1 cellular context compared by ENCODE assay signal in genomic region chr17:59707182-59707970, GRCh38.
A peak's percentile ranks its signal among the peaks of the same experiment; 100 is the strongest.
TF ChIP-seq lines count a peak whose summit lies in the region.

Gene PTRH2, minus strand, starts transcription at chr17:59707430. Its CDS starts 9,452 bp downstream, at chr17:59697978.
Gene VMP1, plus strand, starts transcription at chr17:59707654. Its CDS starts 23,793 bp downstream, at chr17:59731447.

TF ChIP-seq in HEK293, 187 proteins besides CTCF, POLR2A, EP300 and RAD21 (continued from another document and continues in another):
- TF ChIP-seq, protein P1, sequence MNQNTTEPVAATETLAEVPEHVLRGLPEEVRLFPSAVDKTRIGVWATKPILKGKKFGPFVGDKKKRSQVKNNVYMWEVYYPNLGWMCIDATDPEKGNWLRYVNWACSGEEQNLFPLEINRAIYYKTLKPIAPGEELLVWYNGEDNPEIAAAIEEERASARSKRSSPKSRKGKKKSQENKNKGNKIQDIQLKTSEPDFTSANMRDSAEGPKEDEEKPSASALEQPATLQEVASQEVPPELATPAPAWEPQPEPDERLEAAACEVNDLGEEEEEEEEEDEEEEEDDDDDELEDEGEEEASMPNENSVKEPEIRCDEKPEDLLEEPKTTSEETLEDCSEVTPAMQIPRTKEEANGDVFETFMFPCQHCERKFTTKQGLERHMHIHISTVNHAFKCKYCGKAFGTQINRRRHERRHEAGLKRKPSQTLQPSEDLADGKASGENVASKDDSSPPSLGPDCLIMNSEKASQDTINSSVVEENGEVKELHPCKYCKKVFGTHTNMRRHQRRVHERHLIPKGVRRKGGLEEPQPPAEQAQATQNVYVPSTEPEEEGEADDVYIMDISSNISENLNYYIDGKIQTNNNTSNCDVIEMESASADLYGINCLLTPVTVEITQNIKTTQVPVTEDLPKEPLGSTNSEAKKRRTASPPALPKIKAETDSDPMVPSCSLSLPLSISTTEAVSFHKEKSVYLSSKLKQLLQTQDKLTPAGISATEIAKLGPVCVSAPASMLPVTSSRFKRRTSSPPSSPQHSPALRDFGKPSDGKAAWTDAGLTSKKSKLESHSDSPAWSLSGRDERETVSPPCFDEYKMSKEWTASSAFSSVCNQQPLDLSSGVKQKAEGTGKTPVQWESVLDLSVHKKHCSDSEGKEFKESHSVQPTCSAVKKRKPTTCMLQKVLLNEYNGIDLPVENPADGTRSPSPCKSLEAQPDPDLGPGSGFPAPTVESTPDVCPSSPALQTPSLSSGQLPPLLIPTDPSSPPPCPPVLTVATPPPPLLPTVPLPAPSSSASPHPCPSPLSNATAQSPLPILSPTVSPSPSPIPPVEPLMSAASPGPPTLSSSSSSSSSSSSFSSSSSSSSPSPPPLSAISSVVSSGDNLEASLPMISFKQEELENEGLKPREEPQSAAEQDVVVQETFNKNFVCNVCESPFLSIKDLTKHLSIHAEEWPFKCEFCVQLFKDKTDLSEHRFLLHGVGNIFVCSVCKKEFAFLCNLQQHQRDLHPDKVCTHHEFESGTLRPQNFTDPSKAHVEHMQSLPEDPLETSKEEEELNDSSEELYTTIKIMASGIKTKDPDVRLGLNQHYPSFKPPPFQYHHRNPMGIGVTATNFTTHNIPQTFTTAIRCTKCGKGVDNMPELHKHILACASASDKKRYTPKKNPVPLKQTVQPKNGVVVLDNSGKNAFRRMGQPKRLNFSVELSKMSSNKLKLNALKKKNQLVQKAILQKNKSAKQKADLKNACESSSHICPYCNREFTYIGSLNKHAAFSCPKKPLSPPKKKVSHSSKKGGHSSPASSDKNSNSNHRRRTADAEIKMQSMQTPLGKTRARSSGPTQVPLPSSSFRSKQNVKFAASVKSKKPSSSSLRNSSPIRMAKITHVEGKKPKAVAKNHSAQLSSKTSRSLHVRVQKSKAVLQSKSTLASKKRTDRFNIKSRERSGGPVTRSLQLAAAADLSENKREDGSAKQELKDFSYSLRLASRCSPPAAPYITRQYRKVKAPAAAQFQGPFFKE (tag by site-specific recombination; IDR thresholded peaks at IDR 0.05; ENCODE audit: borderline replicate concordance) = no peak
- TF ChIP-seq ZNF148 (tag by site-specific recombination; IDR thresholded peaks at IDR 0.05; ENCODE audit: borderline replicate concordance) = no peak
- TF ChIP-seq IKZF3 (tag by site-specific recombination; IDR thresholded peaks at IDR 0.05) = peak; percentile 87; the same call in 1 of the 2 replicates
- TF ChIP-seq ZNF140 (tag by site-specific recombination; IDR thresholded peaks at IDR 0.05) = no peak
- TF ChIP-seq SALL2 (tag by site-specific recombination; IDR thresholded peaks at IDR 0.05; ENCODE audit: borderline replicate concordance) = no peak
- no peak for TF ChIP-seq ZNF19 (tag by site-specific recombination; IDR thresholded peaks at IDR 0.05; ENCODE audit: low read depth)
- no peak for TF ChIP-seq ZNF274 (IDR thresholded peaks at IDR 0.05; ENCODE audit: low read length)
- no peak for TF ChIP-seq ZNF274 (tag by site-specific recombination; IDR thresholded peaks at IDR 0.05; ENCODE audit: borderline replicate concordance)
- no peak for TF ChIP-seq ZNF266 (tag by site-specific recombination; IDR thresholded peaks at IDR 0.05; ENCODE audit: low read depth)
- TF ChIP-seq ZNF670 (tag by site-specific recombination; IDR thresholded peaks at IDR 0.05; ENCODE audit: low read depth) = no peak
- TF ChIP-seq ZBTB20 (tag by site-specific recombination; IDR thresholded peaks at IDR 0.05) = 0 out of 2 replicates have a peak, but pooled peaks have one; percentile 42
- TF ChIP-seq TRIM28 (IDR thresholded peaks at IDR 0.05; ENCODE audit: borderline replicate concordance, low read length) = no peak
- TF ChIP-seq, protein P2, sequence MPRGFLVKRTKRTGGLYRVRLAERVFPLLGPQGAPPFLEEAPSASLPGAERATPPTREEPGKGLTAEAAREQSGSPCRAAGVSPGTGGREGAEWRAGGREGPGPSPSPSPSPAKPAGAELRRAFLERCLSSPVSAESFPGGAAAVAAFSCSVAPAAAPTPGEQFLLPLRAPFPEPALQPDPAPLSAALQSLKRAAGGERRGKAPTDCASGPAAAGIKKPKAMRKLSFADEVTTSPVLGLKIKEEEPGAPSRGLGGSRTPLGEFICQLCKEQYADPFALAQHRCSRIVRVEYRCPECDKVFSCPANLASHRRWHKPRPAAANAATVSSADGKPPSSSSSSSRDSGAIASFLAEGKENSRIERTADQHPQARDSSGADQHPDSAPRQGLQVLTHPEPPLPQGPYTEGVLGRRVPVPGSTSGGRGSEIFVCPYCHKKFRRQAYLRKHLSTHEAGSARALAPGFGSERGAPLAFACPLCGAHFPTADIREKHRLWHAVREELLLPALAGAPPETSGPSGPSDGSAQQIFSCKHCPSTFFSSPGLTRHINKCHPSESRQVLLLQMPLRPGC (tag by site-specific recombination; IDR thresholded peaks at IDR 0.05) = no peak
- TF ChIP-seq HOXD13 (CRISPR knock-in tag; IDR thresholded peaks at IDR 0.05; ENCODE audit: borderline replicate concordance) = no peak
- TF ChIP-seq ZNF548 (tag by site-specific recombination; IDR thresholded peaks at IDR 0.05) = no peak
- no peak for TF ChIP-seq ZNF677 (tag by site-specific recombination; IDR thresholded peaks at IDR 0.05)
- no peak for TF ChIP-seq EGR2 (tag by site-specific recombination; IDR thresholded peaks at IDR 0.05; ENCODE audit: low read depth)
- TF ChIP-seq ZNF169 (tag by site-specific recombination; IDR thresholded peaks at IDR 0.05) = no peak
- no peak for TF ChIP-seq ZBTB49 (tag by site-specific recombination; IDR thresholded peaks at IDR 0.05; ENCODE audit: low read depth)
- TF ChIP-seq ZNF76 (tag by site-specific recombination; IDR thresholded peaks at IDR 0.05; ENCODE audit: borderline replicate concordance, low read depth) = no peak
- TF ChIP-seq ZNF211 (tag by site-specific recombination; IDR thresholded peaks at IDR 0.05; ENCODE audit: low read depth) = no peak
- TF ChIP-seq, protein P3, sequence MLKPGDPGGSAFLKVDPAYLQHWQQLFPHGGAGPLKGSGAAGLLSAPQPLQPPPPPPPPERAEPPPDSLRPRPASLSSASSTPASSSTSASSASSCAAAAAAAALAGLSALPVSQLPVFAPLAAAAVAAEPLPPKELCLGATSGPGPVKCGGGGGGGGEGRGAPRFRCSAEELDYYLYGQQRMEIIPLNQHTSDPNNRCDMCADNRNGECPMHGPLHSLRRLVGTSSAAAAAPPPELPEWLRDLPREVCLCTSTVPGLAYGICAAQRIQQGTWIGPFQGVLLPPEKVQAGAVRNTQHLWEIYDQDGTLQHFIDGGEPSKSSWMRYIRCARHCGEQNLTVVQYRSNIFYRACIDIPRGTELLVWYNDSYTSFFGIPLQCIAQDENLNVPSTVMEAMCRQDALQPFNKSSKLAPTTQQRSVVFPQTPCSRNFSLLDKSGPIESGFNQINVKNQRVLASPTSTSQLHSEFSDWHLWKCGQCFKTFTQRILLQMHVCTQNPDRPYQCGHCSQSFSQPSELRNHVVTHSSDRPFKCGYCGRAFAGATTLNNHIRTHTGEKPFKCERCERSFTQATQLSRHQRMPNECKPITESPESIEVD (tag by site-specific recombination; IDR thresholded peaks at IDR 0.05) = no peak
- no peak for TF ChIP-seq ZNF37A (tag by site-specific recombination; IDR thresholded peaks at IDR 0.05)
- no peak for TF ChIP-seq ZNF610 (tag by site-specific recombination; IDR thresholded peaks at IDR 0.05; ENCODE audit: borderline replicate concordance)
- no peak for TF ChIP-seq ZSCAN16 (tag by site-specific recombination; IDR thresholded peaks at IDR 0.05)
- no peak for TF ChIP-seq ZNF558 (tag by site-specific recombination; IDR thresholded peaks at IDR 0.05)
- TF ChIP-seq ZBTB10 (tag by site-specific recombination; IDR thresholded peaks at IDR 0.05) = no peak
- TF ChIP-seq ZNF514 (tag by site-specific recombination; IDR thresholded peaks at IDR 0.05) = no peak
- TF ChIP-seq ZNF449 (tag by site-specific recombination; IDR thresholded peaks at IDR 0.05) = no peak
- TF ChIP-seq PRDM1 (tag by site-specific recombination; IDR thresholded peaks at IDR 0.05) = no peak
- TF ChIP-seq ZNF785 (tag by site-specific recombination; IDR thresholded peaks at IDR 0.05) = no peak
- no peak for TF ChIP-seq REPIN1 (tag by site-specific recombination; IDR thresholded peaks at IDR 0.05; ENCODE audit: low read depth)
- TF ChIP-seq ZNF239 (tag by site-specific recombination; IDR thresholded peaks at IDR 0.05) = no peak
- no peak for TF ChIP-seq ZNF138 (tag by site-specific recombination; IDR thresholded peaks at IDR 0.05; ENCODE audit: borderline replicate concordance)
- no peak for TF ChIP-seq ZNF354C (tag by site-specific recombination; IDR thresholded peaks at IDR 0.05; ENCODE audit: borderline replicate concordance, low read depth)
- TF ChIP-seq ZNF391 (tag by site-specific recombination; IDR thresholded peaks at IDR 0.05; ENCODE audit: borderline replicate concordance, low read depth) = 0 out of 2 replicates have a peak, but pooled peaks have one; percentile 23
- no peak for TF ChIP-seq BCL11B (tag by site-specific recombination; IDR thresholded peaks at IDR 0.05; ENCODE audit: low read depth)
- peak; percentile 67; the same call in 1 of the 2 replicates for TF ChIP-seq ZNF335 (tag by site-specific recombination; conservative IDR thresholded peaks at IDR 0.05)
- TF ChIP-seq ZNF704 (tag by site-specific recombination; IDR thresholded peaks at IDR 0.05) = no peak
- TF ChIP-seq ZNF544 (tag by site-specific recombination; IDR thresholded peaks at IDR 0.05) = no peak
- TF ChIP-seq KLF1 (tag by site-specific recombination; IDR thresholded peaks at IDR 0.05) = no peak; the same call in 1 of the 2 replicates
- no peak for TF ChIP-seq ZBTB48 (tag by site-specific recombination; IDR thresholded peaks at IDR 0.05)
- TF ChIP-seq FEZF1 (tag by site-specific recombination; IDR thresholded peaks at IDR 0.05) = peak; percentile 97
- peak; percentile 49; the same call in 1 of the 2 replicates for TF ChIP-seq ZFP37 (tag by site-specific recombination; IDR thresholded peaks at IDR 0.05)
- TF ChIP-seq ZNF2 (tag by site-specific recombination; IDR thresholded peaks at IDR 0.05) = peak; percentile 42; the same call in 1 of the 2 replicates
